In genomic region chr20:33703498-33704137, GRCh38 we compare ENCODE assay signal across 1 cellular context.
TF ChIP-seq lines count a peak whose summit lies in the region.

No MANE protein-coding gene starts in this region.

TF ChIP-seq in H1, 55 proteins besides CTCF, POLR2A, EP300 and RAD21:
- TF ChIP-seq CHD1 (IDR thresholded peaks at IDR 0.05; ENCODE audit: low read depth, low read length) (no peak), TAF7 (optimal IDR thresholded peaks at IDR 0.05; ENCODE audit: borderline replicate concordance, low read depth, low read length) (no peak)
